ENCODE assay signal across 1 cellular context in the genomic region with DNA sequence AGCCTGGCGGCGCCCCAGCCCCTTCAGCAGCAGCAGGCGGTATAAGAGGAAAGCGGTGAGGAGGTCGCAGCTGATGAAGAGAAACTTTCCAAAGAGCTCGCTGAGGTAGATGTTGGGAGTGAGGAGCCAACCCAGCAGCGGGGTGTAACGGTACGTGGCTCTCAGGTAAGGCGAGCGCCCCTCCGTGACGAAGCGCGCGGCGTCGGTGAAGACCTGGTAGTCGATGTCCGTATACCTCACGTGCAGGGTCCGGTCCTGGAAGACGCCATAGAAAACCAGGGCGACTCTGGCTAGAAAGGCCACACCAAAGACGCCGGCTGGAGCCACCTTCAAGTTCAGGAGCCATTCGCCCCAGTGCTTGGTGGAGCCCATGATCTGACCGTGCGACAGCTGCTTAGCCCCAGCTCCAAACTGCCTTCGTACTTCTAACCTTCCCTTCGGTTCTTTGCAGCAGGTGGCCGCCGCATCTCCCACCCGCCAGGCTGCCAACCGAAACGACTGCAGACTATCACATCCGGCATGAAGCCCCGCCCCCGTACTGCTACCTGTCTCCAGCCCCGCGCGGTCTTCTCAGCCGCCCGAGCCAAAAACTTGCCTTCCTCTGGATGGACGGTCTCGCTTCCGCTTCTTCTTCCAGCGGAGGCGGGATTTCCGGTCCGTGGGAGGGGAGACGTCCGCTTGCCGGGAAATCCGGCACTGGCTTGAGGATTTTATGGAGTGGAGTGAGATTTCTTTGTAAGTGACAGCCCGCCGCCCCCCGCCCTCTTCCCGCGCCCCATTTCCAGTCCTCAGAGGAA.
TF ChIP-seq lines count a peak whose summit lies in the region.

Gene PIGM (minus strand): TSS at position 623 of the 797 bp plus-strand sequence. CDS start 251 bp downstream, at position 372.

TF ChIP-seq in HEK293, 187 proteins besides CTCF, POLR2A, EP300 and RAD21 (continued from another document and continues in another):
- no peak for TF ChIP-seq ZNF548 (tag by site-specific recombination; IDR thresholded peaks at IDR 0.05)
- TF ChIP-seq ZNF561 (tag by site-specific recombination; IDR thresholded peaks at IDR 0.05; ENCODE audit: borderline replicate concordance) = peak; percentile 63; the same call in 1 of the 2 replicates
- no peak for TF ChIP-seq ZNF585B (tag by site-specific recombination; IDR thresholded peaks at IDR 0.05)
- 0 out of 2 replicates have a peak, but pooled peaks have one; percentile 11 for TF ChIP-seq ZNF18 (tag by site-specific recombination; IDR thresholded peaks at IDR 0.05)
- no peak for TF ChIP-seq ZNF350 (tag by site-specific recombination; IDR thresholded peaks at IDR 0.05)
- TF ChIP-seq ZIC2 (tag by site-specific recombination; IDR thresholded peaks at IDR 0.05) = peak; percentile 33
- TF ChIP-seq ZNF426 (tag by site-specific recombination; IDR thresholded peaks at IDR 0.05) = no peak
- TF ChIP-seq, protein P1, sequence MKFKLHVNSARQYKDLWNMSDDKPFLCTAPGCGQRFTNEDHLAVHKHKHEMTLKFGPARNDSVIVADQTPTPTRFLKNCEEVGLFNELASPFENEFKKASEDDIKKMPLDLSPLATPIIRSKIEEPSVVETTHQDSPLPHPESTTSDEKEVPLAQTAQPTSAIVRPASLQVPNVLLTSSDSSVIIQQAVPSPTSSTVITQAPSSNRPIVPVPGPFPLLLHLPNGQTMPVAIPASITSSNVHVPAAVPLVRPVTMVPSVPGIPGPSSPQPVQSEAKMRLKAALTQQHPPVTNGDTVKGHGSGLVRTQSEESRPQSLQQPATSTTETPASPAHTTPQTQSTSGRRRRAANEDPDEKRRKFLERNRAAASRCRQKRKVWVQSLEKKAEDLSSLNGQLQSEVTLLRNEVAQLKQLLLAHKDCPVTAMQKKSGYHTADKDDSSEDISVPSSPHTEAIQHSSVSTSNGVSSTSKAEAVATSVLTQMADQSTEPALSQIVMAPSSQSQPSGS (tag by site-specific recombination; IDR thresholded peaks at IDR 0.05; ENCODE audit: low read depth) = no peak
- TF ChIP-seq BCL11B (tag by site-specific recombination; IDR thresholded peaks at IDR 0.05; ENCODE audit: low read depth) = no peak
- no peak; the same call in 1 of the 2 replicates for TF ChIP-seq GLI4 (tag by site-specific recombination; IDR thresholded peaks at IDR 0.05)
- TF ChIP-seq ZNF76 (tag by site-specific recombination; IDR thresholded peaks at IDR 0.05; ENCODE audit: borderline replicate concordance, low read depth) = peak; percentile 38; the same call in 1 of the 2 replicates
- 0 out of 2 replicates have a peak, but pooled peaks have one; percentile 10 for TF ChIP-seq YY1 (tag by site-specific recombination; IDR thresholded peaks at IDR 0.05)
- no peak for TF ChIP-seq GLI2 (tag by site-specific recombination; IDR thresholded peaks at IDR 0.05; ENCODE audit: borderline replicate concordance, low read depth)
- TF ChIP-seq ZNF121 (tag by site-specific recombination; IDR thresholded peaks at IDR 0.05) = no peak
- TF ChIP-seq GLIS1 (tag by site-specific recombination; IDR thresholded peaks at IDR 0.05) = peak; percentile 96
- TF ChIP-seq, protein P2, sequence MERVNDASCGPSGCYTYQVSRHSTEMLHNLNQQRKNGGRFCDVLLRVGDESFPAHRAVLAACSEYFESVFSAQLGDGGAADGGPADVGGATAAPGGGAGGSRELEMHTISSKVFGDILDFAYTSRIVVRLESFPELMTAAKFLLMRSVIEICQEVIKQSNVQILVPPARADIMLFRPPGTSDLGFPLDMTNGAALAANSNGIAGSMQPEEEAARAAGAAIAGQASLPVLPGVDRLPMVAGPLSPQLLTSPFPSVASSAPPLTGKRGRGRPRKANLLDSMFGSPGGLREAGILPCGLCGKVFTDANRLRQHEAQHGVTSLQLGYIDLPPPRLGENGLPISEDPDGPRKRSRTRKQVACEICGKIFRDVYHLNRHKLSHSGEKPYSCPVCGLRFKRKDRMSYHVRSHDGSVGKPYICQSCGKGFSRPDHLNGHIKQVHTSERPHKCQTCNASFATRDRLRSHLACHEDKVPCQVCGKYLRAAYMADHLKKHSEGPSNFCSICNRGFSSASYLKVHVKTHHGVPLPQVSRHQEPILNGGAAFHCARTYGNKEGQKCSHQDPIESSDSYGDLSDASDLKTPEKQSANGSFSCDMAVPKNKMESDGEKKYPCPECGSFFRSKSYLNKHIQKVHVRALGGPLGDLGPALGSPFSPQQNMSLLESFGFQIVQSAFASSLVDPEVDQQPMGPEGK (tag by site-specific recombination; IDR thresholded peaks at IDR 0.05) = peak; percentile 78
- no peak for TF ChIP-seq ZNF677 (tag by site-specific recombination; IDR thresholded peaks at IDR 0.05)
- TF ChIP-seq ZBTB48 (tag by site-specific recombination; IDR thresholded peaks at IDR 0.05) = 0 out of 2 replicates have a peak, but pooled peaks have one; percentile 14
- peak; percentile 84 for TF ChIP-seq ZNF660 (tag by site-specific recombination; IDR thresholded peaks at IDR 0.05)
- no peak for TF ChIP-seq ZNF132 (tag by site-specific recombination; IDR thresholded peaks at IDR 0.05; ENCODE audit: borderline replicate concordance)
- no peak for TF ChIP-seq ZNF510 (tag by site-specific recombination; IDR thresholded peaks at IDR 0.05; ENCODE audit: insufficient replicate concordance)
- peak; percentile 93 for TF ChIP-seq IKZF3 (tag by site-specific recombination; IDR thresholded peaks at IDR 0.05)
- TF ChIP-seq KLF16 (tag by site-specific recombination; IDR thresholded peaks at IDR 0.05) = peak; percentile 63; the same call in 1 of the 2 replicates
- peak; percentile 62 for TF ChIP-seq ZNF335 (tag by site-specific recombination; conservative IDR thresholded peaks at IDR 0.05)
- TF ChIP-seq ZNF114 (tag by site-specific recombination; IDR thresholded peaks at IDR 0.05) = no peak
- no peak for TF ChIP-seq ZNF600 (tag by site-specific recombination; IDR thresholded peaks at IDR 0.05)
- no peak for TF ChIP-seq HOXC10 (CRISPR knock-in tag; IDR thresholded peaks at IDR 0.05)
- TF ChIP-seq, protein P3, sequence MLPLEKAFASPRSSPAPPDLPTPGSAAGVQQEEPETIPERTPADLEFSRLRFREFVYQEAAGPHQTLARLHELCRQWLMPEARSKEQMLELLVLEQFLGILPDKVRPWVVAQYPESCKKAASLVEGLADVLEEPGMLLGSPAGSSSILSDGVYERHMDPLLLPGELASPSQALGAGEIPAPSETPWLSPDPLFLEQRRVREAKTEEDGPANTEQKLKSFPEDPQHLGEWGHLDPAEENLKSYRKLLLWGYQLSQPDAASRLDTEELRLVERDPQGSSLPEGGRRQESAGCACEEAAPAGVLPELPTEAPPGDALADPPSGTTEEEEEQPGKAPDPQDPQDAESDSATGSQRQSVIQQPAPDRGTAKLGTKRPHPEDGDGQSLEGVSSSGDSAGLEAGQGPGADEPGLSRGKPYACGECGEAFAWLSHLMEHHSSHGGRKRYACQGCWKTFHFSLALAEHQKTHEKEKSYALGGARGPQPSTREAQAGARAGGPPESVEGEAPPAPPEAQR (tag by site-specific recombination; IDR thresholded peaks at IDR 0.05) = no peak
- TF ChIP-seq ZNF449 (tag by site-specific recombination; IDR thresholded peaks at IDR 0.05) = peak; percentile 34; the same call in 1 of the 2 replicates
- TF ChIP-seq ZNF785 (tag by site-specific recombination; IDR thresholded peaks at IDR 0.05) = no peak
- TF ChIP-seq BCL6B (tag by site-specific recombination; IDR thresholded peaks at IDR 0.05) = no peak
- peak; percentile 20; the same call in 1 of the 2 replicates for TF ChIP-seq REPIN1 (tag by site-specific recombination; IDR thresholded peaks at IDR 0.05; ENCODE audit: low read depth)
- no peak for TF ChIP-seq ZSCAN16 (tag by site-specific recombination; IDR thresholded peaks at IDR 0.05)
- peak; percentile 45; the same call in 1 of the 2 replicates for TF ChIP-seq ZNF391 (tag by site-specific recombination; IDR thresholded peaks at IDR 0.05; ENCODE audit: borderline replicate concordance, low read depth)
- no peak for TF ChIP-seq ZNF623 (tag by site-specific recombination; IDR thresholded peaks at IDR 0.05)
- TF ChIP-seq, protein P4, sequence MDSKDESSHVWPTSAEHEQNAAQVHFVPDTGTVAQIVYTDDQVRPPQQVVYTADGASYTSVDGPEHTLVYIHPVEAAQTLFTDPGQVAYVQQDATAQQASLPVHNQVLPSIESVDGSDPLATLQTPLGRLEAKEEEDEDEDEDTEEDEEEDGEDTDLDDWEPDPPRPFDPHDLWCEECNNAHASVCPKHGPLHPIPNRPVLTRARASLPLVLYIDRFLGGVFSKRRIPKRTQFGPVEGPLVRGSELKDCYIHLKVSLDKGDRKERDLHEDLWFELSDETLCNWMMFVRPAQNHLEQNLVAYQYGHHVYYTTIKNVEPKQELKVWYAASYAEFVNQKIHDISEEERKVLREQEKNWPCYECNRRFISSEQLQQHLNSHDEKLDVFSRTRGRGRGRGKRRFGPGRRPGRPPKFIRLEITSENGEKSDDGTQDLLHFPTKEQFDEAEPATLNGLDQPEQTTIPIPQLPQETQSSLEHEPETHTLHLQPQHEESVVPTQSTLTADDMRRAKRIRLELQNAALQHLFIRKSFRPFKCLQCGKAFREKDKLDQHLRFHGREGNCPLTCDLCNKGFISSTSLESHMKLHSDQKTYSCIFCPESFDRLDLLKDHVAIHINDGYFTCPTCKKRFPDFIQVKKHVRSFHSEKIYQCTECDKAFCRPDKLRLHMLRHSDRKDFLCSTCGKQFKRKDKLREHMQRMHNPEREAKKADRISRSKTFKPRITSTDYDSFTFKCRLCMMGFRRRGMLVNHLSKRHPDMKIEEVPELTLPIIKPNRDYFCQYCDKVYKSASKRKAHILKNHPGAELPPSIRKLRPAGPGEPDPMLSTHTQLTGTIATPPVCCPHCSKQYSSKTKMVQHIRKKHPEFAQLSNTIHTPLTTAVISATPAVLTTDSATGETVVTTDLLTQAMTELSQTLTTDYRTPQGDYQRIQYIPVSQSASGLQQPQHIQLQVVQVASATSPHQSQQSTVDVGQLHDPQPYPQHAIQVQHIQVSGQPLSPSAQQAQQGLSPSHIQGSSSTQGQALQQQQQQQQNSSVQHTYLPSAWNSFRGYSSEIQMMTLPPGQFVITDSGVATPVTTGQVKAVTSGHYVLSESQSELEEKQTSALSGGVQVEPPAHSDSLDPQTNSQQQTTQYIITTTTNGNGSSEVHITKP (tag by site-specific recombination; IDR thresholded peaks at IDR 0.05) = peak; percentile 77; the same call in 1 of the 2 replicates
- TF ChIP-seq, protein P5, sequence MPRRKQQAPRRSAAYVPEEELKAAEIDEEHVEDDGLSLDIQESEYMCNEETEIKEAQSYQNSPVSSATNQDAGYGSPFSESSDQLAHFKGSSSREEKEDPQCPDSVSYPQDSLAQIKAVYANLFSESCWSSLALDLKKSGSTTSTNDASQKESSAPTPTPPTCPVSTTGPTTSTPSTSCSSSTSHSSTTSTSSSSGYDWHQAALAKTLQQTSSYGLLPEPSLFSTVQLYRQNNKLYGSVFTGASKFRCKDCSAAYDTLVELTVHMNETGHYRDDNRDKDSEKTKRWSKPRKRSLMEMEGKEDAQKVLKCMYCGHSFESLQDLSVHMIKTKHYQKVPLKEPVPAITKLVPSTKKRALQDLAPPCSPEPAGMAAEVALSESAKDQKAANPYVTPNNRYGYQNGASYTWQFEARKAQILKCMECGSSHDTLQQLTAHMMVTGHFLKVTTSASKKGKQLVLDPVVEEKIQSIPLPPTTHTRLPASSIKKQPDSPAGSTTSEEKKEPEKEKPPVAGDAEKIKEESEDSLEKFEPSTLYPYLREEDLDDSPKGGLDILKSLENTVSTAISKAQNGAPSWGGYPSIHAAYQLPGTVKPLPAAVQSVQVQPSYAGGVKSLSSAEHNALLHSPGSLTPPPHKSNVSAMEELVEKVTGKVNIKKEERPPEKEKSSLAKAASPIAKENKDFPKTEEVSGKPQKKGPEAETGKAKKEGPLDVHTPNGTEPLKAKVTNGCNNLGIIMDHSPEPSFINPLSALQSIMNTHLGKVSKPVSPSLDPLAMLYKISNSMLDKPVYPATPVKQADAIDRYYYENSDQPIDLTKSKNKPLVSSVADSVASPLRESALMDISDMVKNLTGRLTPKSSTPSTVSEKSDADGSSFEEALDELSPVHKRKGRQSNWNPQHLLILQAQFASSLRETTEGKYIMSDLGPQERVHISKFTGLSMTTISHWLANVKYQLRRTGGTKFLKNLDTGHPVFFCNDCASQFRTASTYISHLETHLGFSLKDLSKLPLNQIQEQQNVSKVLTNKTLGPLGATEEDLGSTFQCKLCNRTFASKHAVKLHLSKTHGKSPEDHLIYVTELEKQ (tag by site-specific recombination; IDR thresholded peaks at IDR 0.05; ENCODE audit: borderline replicate concordance) = no peak
- no peak for TF ChIP-seq ZNF239 (tag by site-specific recombination; IDR thresholded peaks at IDR 0.05)
- TF ChIP-seq ZNF610 (tag by site-specific recombination; IDR thresholded peaks at IDR 0.05; ENCODE audit: borderline replicate concordance) = peak; percentile 12; the same call in 1 of the 2 replicates
- TF ChIP-seq OVOL3 (tag by site-specific recombination; IDR thresholded peaks at IDR 0.05) = 0 out of 2 replicates have a peak, but pooled peaks have one; percentile 21
